Comparison of ENCODE assay signal across 1 cellular context in genomic region chr12:131229426-131230339, GRCh38.
TF ChIP-seq lines count a peak whose summit lies in the region.

No MANE protein-coding gene starts in this region.

TF ChIP-seq in K562, 482 proteins besides CTCF, POLR2A, EP300 and RAD21 (continued from another document):
- TF ChIP-seq SAFB2 (IDR thresholded peaks at IDR 0.05; ENCODE audit: borderline replicate concordance, low read depth, low read length, severe bottlenecking) (no peak), NONO (IDR thresholded peaks at IDR 0.05; ENCODE audit: low read depth in 2 of 2, low read length in 1 of 2) (peak in 1 of 2 experiments; percentile 24; a peak in 1 of 4 replicates), ZNF318 (IDR thresholded peaks at IDR 0.05; ENCODE audit: borderline replicate concordance in 1 of 2, low read depth in 1 of 2) (peak in 1 of 2 experiments; percentile 11; a peak in 1 of 4 replicates), ARNT (IDR thresholded peaks at IDR 0.05) (0 out of 4 replicates have a peak, but pooled peaks of 1 of the 2 experiments have one; percentile 35), RBM17 (IDR thresholded peaks at IDR 0.05; ENCODE audit: borderline replicate concordance, low read depth, low read length) (no peak), GATA2 (CRISPR knock-in tag; IDR thresholded peaks at IDR 0.05) (0 out of 2 replicates have a peak, but pooled peaks have one; percentile 28), KDM1A (IDR thresholded peaks at IDR 0.05) (peak in 1 of 2 experiments; percentile 66; a peak in 2 of 4 replicates), GABPB1 (CRISPR knock-in tag; IDR thresholded peaks at IDR 0.05) (peak; percentile 56; the same call in 1 of the 2 replicates), KLF1 (tag; IDR thresholded peaks at IDR 0.05) (0 out of 2 replicates have a peak, but pooled peaks have one; percentile 9), ZNF143 (CRISPR knock-in tag; IDR thresholded peaks at IDR 0.05) (no peak), CBFA2T2 (conservative IDR thresholded peaks at IDR 0.05) (peak; percentile 83), RCOR1 (IDR thresholded peaks at IDR 0.05; ENCODE audit: borderline replicate concordance in 1 of 2, low read depth in 2 of 2, low read length in 2 of 2) (peak in 1 of 2 experiments; percentile 49; a peak in 2 of 4 replicates), NFRKB (IDR thresholded peaks at IDR 0.05; ENCODE audit: low read depth) (peak; percentile 66; the same call in 1 of the 2 replicates), GABPA (tag; conservative IDR thresholded peaks at IDR 0.05; ENCODE audit: low read depth) (peak; percentile 84), UBTF (IDR thresholded peaks at IDR 0.05; ENCODE audit: borderline replicate concordance in 1 of 2, low read depth in 2 of 2, low read length in 2 of 2) (no peak), PML (IDR thresholded peaks at IDR 0.05; ENCODE audit: low read length) (peak; percentile 58), CCNT2 (IDR thresholded peaks at IDR 0.05; ENCODE audit: borderline replicate concordance, extremely low read depth, insufficient read length, low read depth, low read length) (peak; percentile 74), NCOR1 (IDR thresholded peaks at IDR 0.05) (peak; percentile 89), SMARCC2 (IDR thresholded peaks at IDR 0.05; ENCODE audit: low read depth) (peak; percentile 19; the same call in 1 of the 2 replicates), SNIP1 (IDR thresholded peaks at IDR 0.05; ENCODE audit: low read depth) (no peak), MAZ (CRISPR knock-in tag; conservative IDR thresholded peaks at IDR 0.05 in 1 of 2, IDR thresholded peaks at IDR 0.05 in 1 of 2) (peak in 1 of 2 experiments; percentile 77; a peak in 3 of 4 replicates), ATF7 (IDR thresholded peaks at IDR 0.05) (peak; percentile 82; the same call in 1 of the 2 replicates), KDM2B (CRISPR knock-in tag; IDR thresholded peaks at IDR 0.05) (no peak), VEZF1 (CRISPR knock-in tag; IDR thresholded peaks at IDR 0.05) (peak; percentile 94), L3MBTL2 (IDR thresholded peaks at IDR 0.05) (peak; percentile 29; the same call in 1 of the 2 replicates), SOX6 (IDR thresholded peaks at IDR 0.05) (peak; percentile 25; the same call in 1 of the 2 replicates), ZNF655 (CRISPR knock-in tag; IDR thresholded peaks at IDR 0.05) (no peak), TAL1 (IDR thresholded peaks at IDR 0.05) (peak; percentile 83), CTBP1 (IDR thresholded peaks at IDR 0.05; ENCODE audit: borderline replicate concordance) (peak; percentile 94), HDAC2 (IDR thresholded peaks at IDR 0.05) (peak; percentile 86; the same call in 1 of the 2 replicates)
